Comparison of ENCODE assay signal across 16 cellular contexts in the genomic region with DNA sequence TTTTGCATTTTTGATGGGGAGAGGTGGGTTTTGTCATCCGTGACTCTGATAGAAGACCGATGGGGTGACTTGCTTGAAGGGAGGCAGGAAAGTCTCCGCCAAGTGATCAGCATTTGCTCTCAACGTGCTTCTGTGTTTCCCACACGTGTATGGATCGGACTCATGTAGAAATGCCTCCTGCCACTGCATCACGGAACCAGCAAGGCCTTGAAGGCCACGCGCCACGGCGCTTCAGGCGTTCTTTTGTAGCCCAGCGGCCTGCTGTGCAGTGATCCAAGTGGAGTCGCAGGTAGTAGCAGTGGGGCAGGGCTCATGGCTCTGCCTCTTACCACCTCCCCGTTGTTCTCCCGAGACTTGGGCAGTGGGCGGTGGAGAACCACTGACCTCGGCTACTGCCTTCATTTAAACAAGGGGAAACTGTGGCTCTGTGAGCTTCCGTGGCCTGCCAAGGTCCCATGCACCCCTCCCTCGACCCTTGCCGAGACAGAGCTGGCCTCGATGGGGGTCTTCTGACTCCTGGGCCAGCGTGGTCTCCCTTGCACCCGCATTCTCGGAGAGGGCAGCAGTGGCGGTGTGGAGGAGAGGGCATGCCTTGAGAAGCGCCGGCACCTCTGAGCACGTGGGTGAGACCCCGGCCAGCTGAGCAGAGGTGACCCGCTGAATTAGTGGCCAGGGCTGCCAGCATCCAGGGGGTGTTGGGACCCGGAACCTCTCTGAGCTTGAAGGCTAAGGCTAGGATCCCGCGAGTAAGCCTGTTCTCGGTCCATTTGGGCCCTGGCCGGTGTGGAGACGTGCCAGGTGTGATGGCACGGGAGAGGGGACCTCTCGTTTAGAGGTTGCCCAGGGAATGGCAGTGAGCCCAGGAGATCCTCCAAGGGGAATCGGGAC. TPM values are rescaled to one million over a fixed set of nuclear protein-coding genes. Genes with fewer than 3 reads are reported as not detected.
DNase-seq lines count a peak whose midpoint lies in the region; ATAC-seq, FAIRE-seq and TF ChIP-seq lines count a peak whose summit lies in the region.
"Had no signal": no experiment of that assay in that cellular context is flagged by ENCODE, and none has a peak within 500 bp of the region (broad histone marks: within the 10 kb centered on the region; RNA-seq: fewer than 3 reads in every experiment).

No MANE protein-coding gene starts in this region.

- H3K27ac ChIP-seq in HepG2 (ENCODE audit: extremely low read length, insufficient read depth, low read length), result no peak overlapping the region
- H3K27ac ChIP-seq in right lobe of liver, result no peak overlapping the region
- H3K27ac ChIP-seq in caudate nucleus (ENCODE audit: low read depth, low read length), result peak overlapping the region; percentile 63
- no peak overlapping the region for H3K27ac ChIP-seq in brain microvascular endothelial cell

- no peak overlapping the region for H3K9ac ChIP-seq in HepG2 (ENCODE audit: insufficient read depth, low read depth, low read length)

- ATAC-seq in HepG2 (no peak), right lobe of liver (no peak), HG02970 (IDR thresholded peaks at IDR 0.05; ENCODE audit: low FRiP score, unreplicated experiment) (no peak)
- ATAC-seq: Panc1 had no signal

- TF ChIP-seq CTCF in HepG2 (CRISPR knock-in tag; IDR thresholded peaks at IDR 0.05) (no peak), right lobe of liver (IDR thresholded peaks at IDR 0.05) (no peak), osteocyte (IDR thresholded peaks at IDR 0.05) (no peak), brain microvascular endothelial cell (IDR thresholded peaks at IDR 0.05; ENCODE audit: low read depth, low read length, missing control alignments) (no peak)

- H3K36me3 ChIP-seq in HepG2 (replicated peaks in 1 of 2; ENCODE audit: control insufficient read depth in 1 of 2, insufficient read depth in 2 of 2, low read length in 2 of 2), result no peaks in the 10 kb centered on the region
- no peaks in the 10 kb centered on the region for H3K36me3 ChIP-seq in right lobe of liver
- H3K36me3 ChIP-seq in brain microvascular endothelial cell (replicated peaks), result no peaks in the 10 kb centered on the region

- TF ChIP-seq POLR2A in HepG2 (IDR thresholded peaks at IDR 0.05; ENCODE audit: insufficient read depth in 1 of 2, low read depth in 2 of 2, low read length in 2 of 2) (no peak), right lobe of liver (IDR thresholded peaks at IDR 0.05) (no peak)

- H3K36me3 Mint-ChIP-seq in osteocyte (ENCODE audit: unreplicated experiment), result no peaks in the 10 kb centered on the region

- TF ChIP-seq EP300 in HepG2 (IDR thresholded peaks at IDR 0.05; ENCODE audit: low read depth in 2 of 2, low read length in 2 of 2) (no peak), HepG2 (CRISPR knock-in tag; IDR thresholded peaks at IDR 0.05; ENCODE audit: borderline replicate concordance) (no peak)

- H3K9me3 ChIP-seq in HepG2 (ENCODE audit: low read length) (no peaks in the 10 kb centered on the region), right lobe of liver (no peaks in the 10 kb centered on the region)

- no peak overlapping the region for H3K4me3 Mint-ChIP-seq in osteocyte (ENCODE audit: unreplicated experiment)

- no peaks in the 10 kb centered on the region for H3K79me2 ChIP-seq in HepG2 (ENCODE audit: insufficient read depth, low read length)

- BruUV-seq in HepG2 (replicated peaks; lab: Mats Ljungman, UMichigan), result no TSS peak

- DNase-seq in HepG2 (ENCODE audit: low spot score) (no peak), right lobe of liver (no peak), caudate nucleus (lab: John Stamatoyannopoulos, UW) (no peak), osteocyte (ENCODE audit: extremely low spot score, unreplicated experiment) (peak; percentile 75), brain microvascular endothelial cell (no peak), HCEC 1CT (no peak)
- DNase-seq: C1 segment of cervical spinal cord, KBM-7, NCI-H1436 treated with DMSO at 0.1 percent for 48 hours, NCI-H2029 treated with DMSO at 0.1 percent for 48 hours, NCI-H774, SHP77 had no signal

- intact Hi-C loops in HepG2 (cut with micrococcal nuclease; ENCODE audit: unreplicated experiment) (no loop called here), right lobe of liver (cut with DNase I) (no loop called here)

- H3K4me1 ChIP-seq in HepG2 (ENCODE audit: insufficient read depth, low read length) (no peaks in the 10 kb centered on the region), right lobe of liver (no peaks in the 10 kb centered on the region)

- H3K27me3 ChIP-seq in HepG2 (ENCODE audit: control insufficient read depth in 1 of 2, insufficient read depth in 2 of 2, low read length in 2 of 2) (peaks cover 0 to 6% of the 10 kb centered on the region in 2 experiments; a peak in 1 of 5 replicates), right lobe of liver (no peaks in the 10 kb centered on the region), brain microvascular endothelial cell (replicated peaks) (no peaks in the 10 kb centered on the region)

- no peak overlapping the region for H3K4me3 ChIP-seq in HepG2 (replicated peaks in 1 of 3; ENCODE audit: insufficient read depth in 1 of 3, low read depth in 2 of 3, low read length in 3 of 3)
- H3K4me3 ChIP-seq in right lobe of liver, result no peak overlapping the region
- no peak overlapping the region for H3K4me3 ChIP-seq in brain microvascular endothelial cell (ENCODE audit: low read depth, low read length)

- no peak overlapping the region for H2AFZ ChIP-seq in HepG2 (ENCODE audit: low read length)

- no peak for FAIRE-seq in HepG2 (lab: Jason Lieb, UNC)
- FAIRE-seq: GM12892, H1 had no signal

- H3K9me3 Mint-ChIP-seq in osteocyte (ENCODE audit: unreplicated experiment), result no peaks in the 10 kb centered on the region

- no peak overlapping the region for H3K4me2 ChIP-seq in HepG2 (ENCODE audit: low read depth, low read length)

- 54% methylated on average over 20 of the region's 40 CpGs for WGBS in HepG2 (ENCODE audit: low lambda C conversion rate)
- 67% methylated on average over 14 of the region's 40 CpGs for WGBS in right lobe of liver (ENCODE audit: insufficient coverage, low coverage, low lambda C conversion rate, missing lambda C conversion rate)

- no peaks in the 10 kb centered on the region for H4K20me1 ChIP-seq in HepG2 (ENCODE audit: insufficient read depth, low read length)

- in situ Hi-C loops in HepG2 (cut with HindIII; ENCODE audit: extremely low pct_ligation_motif_present, low pct_unique_long_range_greater_than_20kb), result no loop called here
- in situ Hi-C loops in brain microvascular endothelial cell (cut with HindIII; ENCODE audit: low pct_ligation_motif_present, low sequenced_read_pairs), result no loop called here

- no peak overlapping the region for H3K27ac Mint-ChIP-seq in osteocyte (ENCODE audit: unreplicated experiment)

- peaks cover 1% of the 10 kb centered on the region for H3K4me1 Mint-ChIP-seq in osteocyte (ENCODE audit: unreplicated experiment)

- CTCF ChIA-PET in HepG2 (lab: Yijun Ruan, JAX; ENCODE audit: low intra/inter-chr PET ratio, low total read pairs), result no interaction called here

- POLR2A ChIA-PET in HepG2 (lab: Yijun Ruan, JAX), result no interaction called here

- peaks cover 56% of the 10 kb centered on the region for H3K27me3 Mint-ChIP-seq in osteocyte (ENCODE audit: unreplicated experiment)

- no peak for TF ChIP-seq RAD21 in HepG2 (CRISPR knock-in tag; IDR thresholded peaks at IDR 0.05)

TF ChIP-seq in HepG2, 621 proteins besides CTCF, POLR2A, EP300 and RAD21 (continues in another document):
- TF ChIP-seq, protein P1, sequence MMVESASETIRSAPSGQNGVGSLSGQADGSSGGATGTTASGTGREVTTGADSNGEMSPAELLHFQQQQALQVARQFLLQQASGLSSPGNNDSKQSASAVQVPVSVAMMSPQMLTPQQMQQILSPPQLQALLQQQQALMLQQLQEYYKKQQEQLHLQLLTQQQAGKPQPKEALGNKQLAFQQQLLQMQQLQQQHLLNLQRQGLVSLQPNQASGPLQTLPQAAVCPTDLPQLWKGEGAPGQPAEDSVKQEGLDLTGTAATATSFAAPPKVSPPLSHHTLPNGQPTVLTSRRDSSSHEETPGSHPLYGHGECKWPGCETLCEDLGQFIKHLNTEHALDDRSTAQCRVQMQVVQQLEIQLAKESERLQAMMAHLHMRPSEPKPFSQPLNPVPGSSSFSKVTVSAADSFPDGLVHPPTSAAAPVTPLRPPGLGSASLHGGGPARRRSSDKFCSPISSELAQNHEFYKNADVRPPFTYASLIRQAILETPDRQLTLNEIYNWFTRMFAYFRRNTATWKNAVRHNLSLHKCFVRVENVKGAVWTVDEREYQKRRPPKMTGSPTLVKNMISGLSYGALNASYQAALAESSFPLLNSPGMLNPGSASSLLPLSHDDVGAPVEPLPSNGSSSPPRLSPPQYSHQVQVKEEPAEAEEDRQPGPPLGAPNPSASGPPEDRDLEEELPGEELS (CRISPR knock-in tag; IDR thresholded peaks at IDR 0.05), result no peak

RNA-seq across cellular contexts. Expression of gene ABCG1, which starts 46.1 kb away (rescaled TPM):
- total RNA-seq in HepG2 (2016; rRNA removed; fragmentation: Illumina TruSeq; extraction: Trizol) (not detected in 2 replicates), right lobe of liver (1 to 10 TPM; 3.3 to 9.8 (median 4.8) TPM), osteocyte (16.5 TPM in 2 replicates)
- total RNA-seq in HepG2 (2016; cell fraction: cytosol; rRNA removed; fragmentation: Illumina TruSeq; extraction: Trizol; ENCODE audit: low read depth), result not detected in 2 replicates
- not detected in 2 replicates for total RNA-seq in HepG2 (2016; cell fraction: insoluble cytoplasmic fraction; rRNA removed; fragmentation: Illumina TruSeq; extraction: Trizol)
- total RNA-seq in HepG2 (2016; cell fraction: membrane; rRNA removed; fragmentation: Illumina TruSeq; extraction: Trizol), result not detected in 2 replicates
- not detected in 2 replicates for total RNA-seq in HepG2 (2016; cell fraction: nucleus; rRNA removed; fragmentation: Illumina TruSeq; extraction: Trizol)
- 0.04 and 0.10 TPM in 2 replicates for polyA plus RNA-seq in HepG2 (2011; rRNA removed)
- polyA plus RNA-seq in HepG2 (2011; cell fraction: cytosol; rRNA removed), result 0.08 TPM in 2 replicates
- 0.06 and 0.12 TPM in 2 replicates for polyA plus RNA-seq in HepG2 (2011; cell fraction: nucleus; rRNA removed)
- 0.09 TPM in 1 of 2 replicates, not detected in the other for polyA plus RNA-seq in HepG2 (2012)
- polyA plus RNA-seq in HepG2 (2016; cell fraction: cytosol; fragmentation: Illumina TruSeq; extraction: Trizol; ENCODE audit: low read depth), result not detected in 2 replicates
- polyA plus RNA-seq in HepG2 (2016; cell fraction: insoluble cytoplasmic fraction; fragmentation: Illumina TruSeq; extraction: Trizol; ENCODE audit: low read depth), result not detected in 2 replicates
- polyA plus RNA-seq in HepG2 (2016; cell fraction: membrane; fragmentation: Illumina TruSeq; extraction: Trizol; ENCODE audit: low read depth), result not detected in 2 replicates
- polyA plus RNA-seq in HepG2 (2016; cell fraction: nucleus; fragmentation: Illumina TruSeq; extraction: Trizol; ENCODE audit: insufficient read depth, low read depth), result not detected in 2 replicates
- polyA minus RNA-seq in HepG2 (2011; rRNA and poly(A)+ RNA removed; ENCODE audit: low replicate concordance), result 0.10 and 7.4 TPM in 2 replicates
- polyA minus RNA-seq in HepG2 (2011; cell fraction: cytosol; rRNA and poly(A)+ RNA removed), result 0.97 TPM in 1 of 2 replicates, not detected in the other
- not detected in 2 replicates for polyA minus RNA-seq in HepG2 (2011; cell fraction: nucleus; rRNA and poly(A)+ RNA removed)
